In the genomic region with DNA sequence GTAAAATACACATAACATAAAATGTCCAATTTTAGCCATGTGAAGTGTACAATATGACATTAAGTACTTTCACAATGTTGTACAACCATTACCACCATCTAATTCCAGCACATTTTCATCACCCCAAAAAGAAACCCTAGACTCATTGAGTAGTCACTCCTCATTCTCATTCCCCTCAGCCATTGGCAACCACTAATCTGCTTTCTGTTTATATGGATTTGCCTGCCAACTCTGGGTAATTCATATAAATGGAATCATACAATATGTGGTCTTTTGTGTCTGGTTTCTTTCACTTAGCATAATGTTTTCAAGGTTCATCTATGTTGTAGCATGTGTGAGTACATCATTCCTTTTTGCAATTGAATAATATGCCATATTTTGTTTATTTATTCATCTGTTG, we compare ENCODE assay signal across 21 cellular contexts. TPM values are rescaled to one million over a fixed set of nuclear protein-coding genes. Genes with fewer than 3 reads are reported as not detected.
DNase-seq lines count a peak whose midpoint lies in the region; ATAC-seq and TF ChIP-seq lines count a peak whose summit lies in the region.
"Had no signal": no experiment of that assay in that cellular context is flagged by ENCODE, and none has a peak within 500 bp of the region (broad histone marks: within the 10 kb centered on the region; RNA-seq: fewer than 3 reads in every experiment).

No MANE protein-coding gene starts in this region.

- no peak overlapping the region for H3K4me3 ChIP-seq in GM23248
- H3K4me3 ChIP-seq: A549, BLaER1 had no signal

- H3F3A ChIP-seq in GM23248 (ENCODE audit: insufficient read depth): no peaks in the 10 kb centered on the region

- H3K4me1 ChIP-seq in GM23248 (ENCODE audit: insufficient read depth): 0 out of 2 replicates have a peak, but pooled peaks cover 6% of the 10 kb centered on the region
- H3K4me1 ChIP-seq: BLaER1 had no signal

- no peaks in the 10 kb centered on the region for H4K20me1 ChIP-seq in GM23248 (ENCODE audit: insufficient read depth)
- H4K20me1 ChIP-seq: BLaER1 had no signal

- H3K27me3 ChIP-seq in GM23248 (replicated peaks; ENCODE audit: insufficient read depth): no peaks in the 10 kb centered on the region
- H3K27me3 ChIP-seq: BLaER1 had no signal

- in situ Hi-C loops in GM23248 (cut with MboI): loop anchor here (25.0 kb wide), 1 partner anchor 140 kb away; no protein-coding TSS in a partner anchor

- TF ChIP-seq CTCF in VCaP (conservative IDR thresholded peaks at IDR 0.05): no peak
- TF ChIP-seq CTCF in mesothelial cell of epicardium (IDR thresholded peaks at IDR 0.05; ENCODE audit: unreplicated experiment): no peak

- peak; percentile 73 for DNase-seq in GM23248
- peak; percentile 88 for DNase-seq in fibroblast of gingiva (ENCODE audit: low read depth)
- no peak for DNase-seq in mesothelial cell of epicardium (ENCODE audit: low spot score in 2 of 2, unreplicated experiment in 2 of 2)
- DNase-seq in NCI-H2227 treated with DMSO at 0.1 percent for 48 hours (lab: John Stamatoyannopoulos, UW): no peak
- DNase-seq in stimulated activated naive B cell treated with anti-CD40 and anti-IgM and Interleukin-4, amounts not matched to agents 10 μg/mL and 1 μg/mL and 100 μg/mL, for 72 hours: no peak
- no peak for DNase-seq in left lobe of liver (ENCODE audit: low spot score)
- DNase-seq: CD4-positive, alpha-beta T cell; COR-L47; DMS79; KG1; NCI-H1105; NCI-H2029 treated with DMSO at 0.1 percent for 48 hours; NCI-H345; NCI-H524; NCI-H774; NK-92 treated with Interleukin-12 subunit alpha and Interleukin-12 subunit beta, amount 100 ng/mL, for 24 hours; SIG-M5 had no signal

- H3K4me2 ChIP-seq in GM23248 (ENCODE audit: unreplicated experiment): no peak overlapping the region
- H3K4me2 ChIP-seq: A549, BLaER1 had no signal

- H3K79me2 ChIP-seq in GM23248 (ENCODE audit: insufficient read depth): no peaks in the 10 kb centered on the region

- H3K9me3 Mint-ChIP-seq in mesothelial cell of epicardium: no peaks in the 10 kb centered on the region
- no peaks in the 10 kb centered on the region for H3K9me3 Mint-ChIP-seq in stimulated activated naive B cell treated with anti-CD40 and anti-IgM and Interleukin-4, amounts not matched to agents 10 μg/mL and 1 μg/mL and 100 μg/mL, for 72 hours
- H3K9me3 Mint-ChIP-seq: CD4-positive, alpha-beta T cell had no signal

- no peak for ATAC-seq in stimulated activated naive B cell treated with anti-CD40 and anti-IgM and Interleukin-4, amounts not matched to agents 10 μg/mL and 1 μg/mL and 100 μg/mL, for 72 hours (replicated peaks)
- no peak for ATAC-seq in left lobe of liver
- ATAC-seq: A549, Panc1 had no signal

- H3K27ac ChIP-seq in GM23248 (peak overlapping the region; percentile 41; the same call in 1 of the 2 replicates), VCaP (peak overlapping the region; percentile 61; the same call in 1 of the 2 replicates)
- H3K27ac ChIP-seq: A549, BLaER1 had no signal

- no peaks in the 10 kb centered on the region for H3K9me3 ChIP-seq in GM23248 (ENCODE audit: low read depth)
- H3K9me3 ChIP-seq: A549, BLaER1 had no signal

- H3K36me3 ChIP-seq in GM23248 (ENCODE audit: low read depth): no peaks in the 10 kb centered on the region

- H2AFZ ChIP-seq in GM23248: no peak overlapping the region

- H3K4me1 Mint-ChIP-seq in mesothelial cell of epicardium: peaks cover 30% of the 10 kb centered on the region
- no peaks in the 10 kb centered on the region for H3K4me1 Mint-ChIP-seq in stimulated activated naive B cell treated with anti-CD40 and anti-IgM and Interleukin-4, amounts not matched to agents 10 μg/mL and 1 μg/mL and 100 μg/mL, for 72 hours

- H3K27ac Mint-ChIP-seq in mesothelial cell of epicardium: peak overlapping the region; percentile 17
- H3K27ac Mint-ChIP-seq in stimulated activated naive B cell treated with anti-CD40 and anti-IgM and Interleukin-4, amounts not matched to agents 10 μg/mL and 1 μg/mL and 100 μg/mL, for 72 hours: no peak overlapping the region
- H3K27ac Mint-ChIP-seq: CD4-positive, alpha-beta T cell had no signal

- H3K9ac ChIP-seq in GM23248: no peak overlapping the region
- H3K9ac ChIP-seq: BLaER1 had no signal

- no peaks in the 10 kb centered on the region for H3K36me3 Mint-ChIP-seq in mesothelial cell of epicardium
- H3K36me3 Mint-ChIP-seq in stimulated activated naive B cell treated with anti-CD40 and anti-IgM and Interleukin-4, amounts not matched to agents 10 μg/mL and 1 μg/mL and 100 μg/mL, for 72 hours: peaks cover 3 to 12% of the 10 kb centered on the region in 2 donors

- no peaks in the 10 kb centered on the region for H3K9me2 ChIP-seq in GM23248 (ENCODE audit: insufficient read depth)

- no peak overlapping the region for H3K4me3 Mint-ChIP-seq in mesothelial cell of epicardium
- no peak overlapping the region for H3K4me3 Mint-ChIP-seq in stimulated activated naive B cell treated with anti-CD40 and anti-IgM and Interleukin-4, amounts not matched to agents 10 μg/mL and 1 μg/mL and 100 μg/mL, for 72 hours
- H3K4me3 Mint-ChIP-seq: CD4-positive, alpha-beta T cell had no signal

- H3K27me3 Mint-ChIP-seq in mesothelial cell of epicardium (ENCODE audit: low read depth): no peaks in the 10 kb centered on the region
- no peaks in the 10 kb centered on the region for H3K27me3 Mint-ChIP-seq in stimulated activated naive B cell treated with anti-CD40 and anti-IgM and Interleukin-4, amounts not matched to agents 10 μg/mL and 1 μg/mL and 100 μg/mL, for 72 hours
- H3K27me3 Mint-ChIP-seq: CD4-positive, alpha-beta T cell had no signal

RNA-seq across cellular contexts. Expression of a gene that starts 43.0 kb away (rescaled TPM):
- 163 and 190 TPM in 2 replicates for total RNA-seq in GM23248 (2014; rRNA removed; shearing (Covaris generic))
- 57.2 and 57.9 TPM in 2 replicates for polyA plus RNA-seq in GM23248 (2016; fragmentation: Nextera tagmentation; extraction: Ambion mirVana)
- 460 to 475 TPM (median 474 TPM) in 3 replicates for total RNA-seq in mesothelial cell of epicardium
- 49.9 TPM for total RNA-seq in left lobe of liver

RNA-seq across cellular contexts. Expression of a gene that starts 51.8 kb away (rescaled TPM):
- total RNA-seq in GM23248 (2014; rRNA removed; shearing (Covaris generic)): 24.1 and 26.7 TPM in 2 replicates
- 16.7 and 19.6 TPM in 2 replicates for polyA plus RNA-seq in GM23248 (2016; fragmentation: Nextera tagmentation; extraction: Ambion mirVana)
- total RNA-seq in mesothelial cell of epicardium (131 to 145 TPM (median 143 TPM) in 3 replicates), left lobe of liver (12.5 TPM)

Comparison
In these comparisons a context has a peak if more than half of its experiments do, and no peak if none do; other contexts are left out.
1. DNase-seq: peak in GM23248 (single experiment) and fibroblast of gingiva (single experiment); none in mesothelial cell of epicardium (0 of 2), NCI-H2227 treated with DMSO at 0.1 percent for 48 hours (single experiment), stimulated activated naive B cell treated with anti-CD40 and anti-IgM and Interleukin-4, amounts not matched to agents 10 μg/mL and 1 μg/mL and 100 μg/mL, for 72 hours (single experiment) and left lobe of liver (single experiment).